In the genomic region with DNA sequence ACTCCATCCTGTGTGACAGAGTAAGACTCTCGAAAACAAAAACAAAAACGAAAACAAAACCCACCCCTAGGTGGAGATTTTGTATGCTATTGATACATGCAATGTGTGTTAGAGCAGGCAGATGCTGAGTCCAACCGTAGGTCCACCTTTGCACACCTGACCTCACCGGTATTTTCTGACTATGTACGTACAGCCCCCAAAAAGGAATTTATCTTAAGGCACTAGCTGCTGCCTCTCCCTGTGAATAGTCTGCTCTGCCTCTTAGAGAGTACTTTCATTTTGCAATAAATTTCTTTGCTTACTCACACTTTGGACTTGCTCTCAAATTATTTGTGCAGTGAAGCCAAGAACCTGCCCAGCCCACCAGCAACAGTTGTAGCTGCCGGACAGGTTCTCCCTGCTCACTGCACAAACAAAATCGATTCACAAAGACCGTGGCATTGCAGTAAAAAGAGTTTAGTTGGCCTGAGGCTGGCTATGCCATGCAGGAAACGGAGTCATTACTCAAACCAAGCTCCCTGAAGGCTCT, we compare ENCODE assay signal across 11 cellular contexts. TPM values are rescaled to one million over a fixed set of nuclear protein-coding genes. Genes with fewer than 3 reads are reported as not detected.
A peak's percentile ranks its signal among the peaks of the same experiment; 100 is the strongest.
DNase-seq lines count a peak whose midpoint lies in the region; ATAC-seq and TF ChIP-seq lines count a peak whose summit lies in the region.
"Had no signal": no experiment of that assay in that cellular context is flagged by ENCODE, and none has a peak within 500 bp of the region (broad histone marks: within the 10 kb centered on the region; RNA-seq: fewer than 3 reads in every experiment).

No MANE protein-coding gene starts in this region.

- H3K27me3 ChIP-seq in PC-9 (ENCODE audit: insufficient read depth, low read depth) (no peaks in the 10 kb centered on the region), foreskin keratinocyte (no peaks in the 10 kb centered on the region), skeletal muscle satellite cell (ENCODE audit: control insufficient read depth, insufficient read depth, low read length) (no peaks in the 10 kb centered on the region)
- H3K27me3 ChIP-seq: neural progenitor cell had no signal

- H2AFZ ChIP-seq in PC-9, result peak overlapping the region; percentile 81
- H2AFZ ChIP-seq: GM23338, neural progenitor cell had no signal

- H3K9me3 ChIP-seq in PC-9 (ENCODE audit: insufficient read depth, low read depth) (no peaks in the 10 kb centered on the region), skeletal muscle satellite cell (replicated peaks; ENCODE audit: low read length) (no peaks in the 10 kb centered on the region)

- H3K4me1 ChIP-seq in PC-9 (replicated peaks; ENCODE audit: insufficient read depth) (peaks cover 21% of the 10 kb centered on the region), foreskin keratinocyte (no peaks in the 10 kb centered on the region), skeletal muscle satellite cell (ENCODE audit: control insufficient read depth, insufficient read depth, low read length) (peaks cover 8% of the 10 kb centered on the region)

- H3K27ac ChIP-seq in PC-9, result peak overlapping the region; percentile 95
- no peak overlapping the region for H3K27ac ChIP-seq in foreskin keratinocyte
- H3K27ac ChIP-seq: neural progenitor cell had no signal

- CTCF ChIA-PET in PC-9 (lab: Charles Lee), result interaction anchor here (0.6 kb wide), 1 partner anchor 130 kb away, joined by 3 read pairs; no protein-coding TSS in a partner anchor

- no peak overlapping the region for H3K9ac ChIP-seq in skeletal muscle satellite cell (ENCODE audit: low read depth, low read length)
- H3K9ac ChIP-seq: neural progenitor cell had no signal

- no peaks in the 10 kb centered on the region for H3K9me2 ChIP-seq in PC-9 (ENCODE audit: insufficient read depth)

- DNase-seq in PC-9 (peak; percentile 81 to 97), foreskin keratinocyte (peak; percentile 61 to 76), COR-L47 (lab: John Stamatoyannopoulos, UW) (no peak), Right ventricle myocardium superior (no peak)
- DNase-seq: activated CD4-positive, CD25-positive, alpha-beta regulatory T cell treated with anti-CD3 and anti-CD28 coated beads, Interleukin-2, amount 50 U/mL, for 72 hours had no signal

- TF ChIP-seq CTCF in GM12873 (IDR thresholded peaks at IDR 0.05; ENCODE audit: insufficient read depth, low read depth, low read length, missing control alignments) (peak; percentile 11), PC-9 (conservative IDR thresholded peaks at IDR 0.05) (0 out of 2 replicates have a peak, but pooled peaks have one; percentile 33), foreskin keratinocyte (conservative IDR thresholded peaks at IDR 0.05) (peak; percentile 31)

- H3F3A ChIP-seq in PC-9 (ENCODE audit: insufficient read depth, low read depth), result peaks cover 30% of the 10 kb centered on the region

- H3K4me3 ChIP-seq in PC-9 (peak overlapping the region; percentile 56; the same call in 1 of the 2 replicates), skeletal muscle satellite cell (ENCODE audit: low read length) (peak overlapping the region; percentile 56)
- H3K4me3 ChIP-seq: GM23338, neural progenitor cell had no signal

- peaks cover 15% of the 10 kb centered on the region for H3K79me2 ChIP-seq in PC-9 (ENCODE audit: low read depth)

- peak; percentile 19 for ATAC-seq in foreskin keratinocyte
- no peak for ATAC-seq in GM21447 (IDR thresholded peaks at IDR 0.05; ENCODE audit: unreplicated experiment)
- ATAC-seq in GM21367 (IDR thresholded peaks at IDR 0.05; ENCODE audit: unreplicated experiment), result no peak
- no peak for ATAC-seq in Right ventricle myocardium superior (ENCODE audit: poor library complexity)
- ATAC-seq: GM23338 had no signal

- intact Hi-C loops in PC-9 (cut with micrococcal nuclease; ENCODE audit: unreplicated experiment), result loop anchor here (5.0 to 10.0 kb wide), 3 partner anchors 66 to 152 kb away; no protein-coding TSS in a partner anchor
- intact Hi-C loops in Right ventricle myocardium superior (cut with DNase I), result loop anchor here (5.0 kb wide), 1 partner anchor 209 kb away; no protein-coding TSS in a partner anchor

- POLR2A ChIA-PET in PC-9 (lab: Charles Lee; ENCODE audit: unreplicated experiment), result interaction anchor here (0.6 to 0.9 kb wide), 4 partner anchors 52 to 1047 kb away, joined by 3 read pairs; no protein-coding TSS in a partner anchor

- no TSS peak for BruUV-seq in PC-9 (replicated peaks; lab: Mats Ljungman, UMichigan)

- H3K4me2 ChIP-seq in PC-9, result peak overlapping the region; percentile 76
- peak overlapping the region; percentile 78 for H3K4me2 ChIP-seq in skeletal muscle satellite cell (ENCODE audit: low read length)
- H3K4me2 ChIP-seq: GM23338, neural progenitor cell had no signal

- H4K20me1 ChIP-seq in PC-9 (ENCODE audit: insufficient read depth), result no peaks in the 10 kb centered on the region

- H3K36me3 ChIP-seq in PC-9 (ENCODE audit: low read depth) (no peaks in the 10 kb centered on the region), skeletal muscle satellite cell (ENCODE audit: insufficient read depth, low read length) (no peaks in the 10 kb centered on the region)
- H3K36me3 ChIP-seq: neural progenitor cell had no signal

RNA-seq across cellular contexts. Expression of a gene that starts 8.2 kb away (rescaled TPM):
- total RNA-seq in PC-9 (2021), result 2.1 and 2.5 TPM in 2 replicates
- 2.9 and 3.4 TPM in 2 replicates for total RNA-seq in foreskin keratinocyte
- 1.9 and 2.2 TPM in 2 replicates for polyA plus RNA-seq in foreskin keratinocyte
- total RNA-seq in skeletal muscle satellite cell (2012; rRNA removed), result 3.1 and 5.1 TPM in 2 replicates
- total RNA-seq in Right ventricle myocardium superior, result 2.1 TPM

RNA-seq across cellular contexts. Expression of a gene that starts 24.3 kb away (rescaled TPM):
- total RNA-seq in PC-9 (2021), result 0.90 and 1.1 TPM in 2 replicates
- 0.35 and 0.61 TPM in 2 replicates for total RNA-seq in foreskin keratinocyte
- polyA plus RNA-seq in foreskin keratinocyte, result 0.47 and 1.2 TPM in 2 replicates
- 0.44 and 0.76 TPM in 2 replicates for total RNA-seq in skeletal muscle satellite cell (2012; rRNA removed)
- 0.70 TPM for total RNA-seq in Right ventricle myocardium superior

RNA-seq across cellular contexts. Expression of a gene that starts 52.3 kb away (rescaled TPM):
- total RNA-seq in PC-9 (2021) (2.6 TPM in 2 replicates), foreskin keratinocyte (9.7 and 11.9 TPM in 2 replicates), Right ventricle myocardium superior (3.5 TPM)
- polyA plus RNA-seq in foreskin keratinocyte, result 5.1 and 6.6 TPM in 2 replicates
- total RNA-seq in skeletal muscle satellite cell (2012; rRNA removed), result 5.0 and 5.1 TPM in 2 replicates

Comparison
In these comparisons a context has a peak if more than half of its experiments do, and no peak if none do; other contexts are left out.
1. DNase-seq: peak in PC-9 (2 of 2) and foreskin keratinocyte (2 of 2); none in COR-L47 (single experiment) and Right ventricle myocardium superior (single experiment).
2. Peak in every context shown above with its lines, with median percentiles within 50 percentile points of each other: CTCF ChIP-seq.